In genomic region chr1:54543729-54544496, GRCh38 we compare ENCODE assay signal across 10 cellular contexts. TPM values are rescaled to one million over a fixed set of nuclear protein-coding genes. Genes with fewer than 3 reads are reported as not detected.
DNase-seq lines count a peak whose midpoint lies in the region; ATAC-seq, FAIRE-seq and TF ChIP-seq lines count a peak whose summit lies in the region.
"Had no signal": no experiment of that assay in that cellular context is flagged by ENCODE, and none has a peak within 500 bp of the region (broad histone marks: within the 10 kb centered on the region; RNA-seq: fewer than 3 reads in every experiment).

No MANE protein-coding gene starts in this region.

- WGBS in K562 (ENCODE audit: insufficient coverage, low coverage, missing lambda C conversion rate), result 31% methylated on average over 13 of the region's 13 CpGs

- ATAC-seq in K562, result no peak
- no peak for ATAC-seq in GM21786 (IDR thresholded peaks at IDR 0.05; ENCODE audit: unreplicated experiment)

- peaks cover 24 to 28% of the 10 kb centered on the region in 2 experiments; a peak in 4 of 5 replicates for H3K4me1 ChIP-seq in K562 (replicated peaks in 1 of 2; ENCODE audit: control insufficient read depth in 2 of 2, insufficient read depth in 2 of 2, low read length in 2 of 2)

- H3K9me1 ChIP-seq in K562 (ENCODE audit: control insufficient read depth, insufficient read depth, low read length), result no peaks in the 10 kb centered on the region

- in situ Hi-C loops in K562 (cut with MboI), result no loop called here

- CTCF ChIA-PET in K562 (lab: Yijun Ruan, JAX; ENCODE audit: low intra/inter-chr PET ratio), result no interaction called here

- intact Hi-C loops in K562 (cut with micrococcal nuclease), result no loop called here

- peaks cover 26 to 73% of the 10 kb centered on the region in 2 experiments; a peak in 3 of 5 replicates for H3K27me3 ChIP-seq in K562 (ENCODE audit: control insufficient read depth in 2 of 2, insufficient read depth in 2 of 2, low read length in 2 of 2)

- H3K9ac ChIP-seq in K562 (ENCODE audit: insufficient read depth in 1 of 2, low read depth in 2 of 2, low read length in 2 of 2), result no peak overlapping the region

- H4K20me1 ChIP-seq in K562 (replicated peaks; ENCODE audit: control insufficient read depth, insufficient read depth, low read length), result no peaks in the 10 kb centered on the region

- DNase-seq in Daoy (ENCODE audit: low read depth) (peak; percentile 66), MV-4-11 (lab: John Stamatoyannopoulos, UW) (peak; percentile 80), K562 (ENCODE audit: extremely low read depth in 1 of 4, low spot score in 3 of 4) (peak in 1 of 4 experiments; percentile 9), myocyte (ENCODE audit: low read depth) (peak; percentile 96), NCI-H510A (lab: John Stamatoyannopoulos, UW) (no peak), SHP77 treated with DMSO at 0.1 percent for 48 hours (lab: John Stamatoyannopoulos, UW) (no peak), NCI-H2029 treated with DMSO at 0.1 percent for 48 hours (lab: John Stamatoyannopoulos, UW) (no peak)
- DNase-seq: amniotic stem cell had no signal

- H2AFZ ChIP-seq in K562 (ENCODE audit: low read depth, low read length), result peak overlapping the region; percentile 27; the same call in 1 of the 2 replicates

- H3K79me2 ChIP-seq in K562 (ENCODE audit: control insufficient read depth, insufficient read depth, low read length), result no peaks in the 10 kb centered on the region

- no peak for TF ChIP-seq POLR2A in K562 (conservative IDR thresholded peaks at IDR 0.05)

- no peak for TF ChIP-seq RAD21 in K562 (CRISPR knock-in tag; conservative IDR thresholded peaks at IDR 0.05 in 1 of 2, IDR thresholded peaks at IDR 0.05 in 1 of 2)

- H3K4me2 ChIP-seq in K562 (ENCODE audit: insufficient read depth, low read length), result no peak overlapping the region

- TF ChIP-seq EP300 in K562 (IDR thresholded peaks at IDR 0.05; ENCODE audit: low read length), result no peak

- no peaks in the 10 kb centered on the region for H3K9me3 ChIP-seq in K562 (replicated peaks; ENCODE audit: control insufficient read depth, insufficient read depth, low read depth, low read length)
- H3K9me3 ChIP-seq: HAP-1 had no signal

- no peak for TF ChIP-seq CTCF in K562 (IDR thresholded peaks at IDR 0.05 in 2 of 3, conservative IDR thresholded peaks at IDR 0.05 in 1 of 3; ENCODE audit: insufficient read depth in 2 of 3, low read depth in 1 of 3, low read length in 3 of 3)

- no TSS peak for BruUV-seq in K562 (replicated peaks; lab: Mats Ljungman, UMichigan)

- H3K4me3 ChIP-seq in K562, result no peak overlapping the region

- H3K27ac ChIP-seq in K562 (ENCODE audit: extremely low read depth, low read depth, low read length), result no peak overlapping the region

- POLR2A ChIA-PET in K562 (lab: Yijun Ruan, JAX), result no interaction called here

- no peaks in the 10 kb centered on the region for H3K36me3 ChIP-seq in K562 (ENCODE audit: control insufficient read depth, insufficient read depth, low read length)
- H3K36me3 ChIP-seq: HAP-1 had no signal

- FAIRE-seq in K562 (lab: Jason Lieb, UNC), result no peak

TF ChIP-seq in K562, 482 proteins besides CTCF, POLR2A, EP300 and RAD21:
- no peak for TF ChIP-seq ZC3H4 (CRISPR knock-in tag; IDR thresholded peaks at IDR 0.05; ENCODE audit: borderline replicate concordance)
- TF ChIP-seq ZNF184 (CRISPR knock-in tag; IDR thresholded peaks at IDR 0.05), result no peak
- no peak for TF ChIP-seq MLLT1 (IDR thresholded peaks at IDR 0.05)
- peak; percentile 80 for TF ChIP-seq ZNF24 (IDR thresholded peaks at IDR 0.05)
- TF ChIP-seq NFIC (IDR thresholded peaks at IDR 0.05), result peak; percentile 72
- no peak for TF ChIP-seq SMAD2 (IDR thresholded peaks at IDR 0.05; ENCODE audit: low read depth, low read length)
- no peak for TF ChIP-seq SMARCA5 (IDR thresholded peaks at IDR 0.05)
- no peak for TF ChIP-seq CREBBP (IDR thresholded peaks at IDR 0.05; ENCODE audit: low read depth, low read length)
- TF ChIP-seq ZNF239 (CRISPR knock-in tag; IDR thresholded peaks at IDR 0.05), result no peak
- TF ChIP-seq RNF219 (CRISPR knock-in tag; IDR thresholded peaks at IDR 0.05), result no peak
- TF ChIP-seq MCM7 (IDR thresholded peaks at IDR 0.05), result no peak

RNA-seq across cellular contexts. Expression of gene ACOT11, which starts 4.1 kb away (rescaled TPM):
- 1.3 and 1.4 TPM in 2 replicates for total RNA-seq in Daoy (2014; rRNA removed; shearing (Covaris generic))
- 1.0 and 3.3 TPM in 2 replicates for total RNA-seq in K562 (2011; cell fraction: chromatin; rRNA removed; ENCODE audit: low replicate concordance)
- total RNA-seq in K562 (2011; cell fraction: nucleolus; rRNA removed), result 1.4 and 1.7 TPM in 2 replicates
- 0.73 and 1.7 TPM in 2 replicates for total RNA-seq in K562 (2011; cell fraction: nucleoplasm; rRNA removed)
- 0.49 and 0.64 TPM in 2 replicates for total RNA-seq in K562 (2014; rRNA removed)
- total RNA-seq in K562 (2014; rRNA removed; fragmentation: Illumina TruSeq; extraction: Trizol), result 0.04 and 0.16 TPM in 2 replicates
- 0.33 and 0.64 TPM in 2 replicates for total RNA-seq in K562 (2015; rRNA removed; fragmentation: Illumina TruSeq; extraction: Trizol)
- total RNA-seq in K562 (2021), result 0.89 and 1.2 TPM in 2 replicates
- 0.31 and 2.8 TPM in 2 replicates for polyA plus RNA-seq in K562 (2011; rRNA removed)
- polyA plus RNA-seq in K562 (2011; cell fraction: cytosol; rRNA removed), result 0.63 and 1.6 TPM in 2 replicates
- 2.9 and 6.7 TPM in 2 replicates for polyA plus RNA-seq in K562 (2011; cell fraction: nucleus; rRNA removed)
- polyA plus RNA-seq in K562 (2012), result 0.46 and 1.5 TPM in 2 replicates
- 0.42 and 0.91 TPM in 2 replicates for polyA plus RNA-seq in K562 (2014; fragmentation: Illumina TruSeq; extraction: Trizol)
- polyA plus RNA-seq in K562 (2014; fragmentation: Nextera tagmentation; extraction: Ambion mirVana), result not detected
- 0.71 and 0.78 TPM in 2 replicates for polyA plus RNA-seq in K562 (2014; rRNA removed)
- 0.21 and 2.1 TPM in 2 replicates for polyA minus RNA-seq in K562 (2011; rRNA and poly(A)+ RNA removed)
- 1.2 TPM in 1 of 2 replicates, not detected in the other for polyA minus RNA-seq in K562 (2011; cell fraction: cytosol; rRNA and poly(A)+ RNA removed)
- 0.40 and 5.1 TPM in 2 replicates for polyA minus RNA-seq in K562 (2011; cell fraction: nucleus; rRNA and poly(A)+ RNA removed)
- total RNA-seq in myocyte, result 54.0 and 59.2 TPM in 2 replicates
- polyA plus RNA-seq in myocyte (2012), result 24.7 TPM

Comparison
In these comparisons a context has a peak if more than half of its experiments do, and no peak if none do; other contexts are left out.
1. DNase-seq: peak in Daoy (single experiment), MV-4-11 (single experiment) and myocyte (single experiment); none in NCI-H510A (single experiment), SHP77 treated with DMSO at 0.1 percent for 48 hours (single experiment) and NCI-H2029 treated with DMSO at 0.1 percent for 48 hours (single experiment).
2. RNA of gene ACOT11, which starts 4.1 kb away (total RNA-seq): 54.0 to 59.2 TPM in myocyte; 1.3 to 1.4 TPM in Daoy and 0.04 to 3.3 TPM in K562; every median in the first group is over 10 times any median in the second.